In genomic region chr7:109121599-109122300, GRCh38 we compare ENCODE assay signal across 17 cellular contexts.
A peak's percentile ranks its signal among the peaks of the same experiment; 100 is the strongest.
DNase-seq lines count a peak whose midpoint lies in the region; ATAC-seq and TF ChIP-seq lines count a peak whose summit lies in the region.
"Had no signal": no experiment of that assay in that cellular context is flagged by ENCODE, and none has a peak within 500 bp of the region (broad histone marks: within the 10 kb centered on the region; RNA-seq: fewer than 3 reads in every experiment).

No MANE protein-coding gene starts in this region.

- H3K4me1 Mint-ChIP-seq in GM23338 (peaks cover 35% of the 10 kb centered on the region), H9 (peaks cover 23 to 29% of the 10 kb centered on the region in 2 experiments)
- H3K4me1 Mint-ChIP-seq: B cell had no signal

- H2BK5ac ChIP-seq in trophoblast cell (ENCODE audit: low read depth, low read length, poor library complexity) (no peak overlapping the region), H9 (ENCODE audit: insufficient read length, low read length) (no peak overlapping the region)

- peak overlapping the region; percentile 8; the same call in 1 of the 2 replicates for H3K27ac Mint-ChIP-seq in GM23338
- no peak overlapping the region for H3K27ac Mint-ChIP-seq in H9
- H3K27ac Mint-ChIP-seq: B cell; CD4-positive, alpha-beta T cell; CD8-positive, alpha-beta T cell had no signal

- no peak overlapping the region for H4K8ac ChIP-seq in trophoblast cell (ENCODE audit: low read depth, low read length)
- H4K8ac ChIP-seq in H9 (replicated peaks; ENCODE audit: insufficient read length, low read depth, low read length), result no peak overlapping the region

- H3K23ac ChIP-seq in trophoblast cell (ENCODE audit: low read length) (no peak overlapping the region), H9 (ENCODE audit: insufficient read length, low read depth, low read length) (no peak overlapping the region)

- H3K56ac ChIP-seq in H9 (ENCODE audit: insufficient read length, low read depth, low read length), result no peak overlapping the region

- H3K9me2 ChIP-seq in GM23338 (ENCODE audit: insufficient read depth), result no peaks in the 10 kb centered on the region

- no peaks in the 10 kb centered on the region for H3K79me2 ChIP-seq in GM23338 (replicated peaks; ENCODE audit: insufficient read depth)
- H3K79me2 ChIP-seq in trophoblast cell (ENCODE audit: control insufficient read depth, insufficient read depth, low read length, poor library complexity), result no peaks in the 10 kb centered on the region
- H3K79me2 ChIP-seq in H9 (ENCODE audit: insufficient read depth, low read length), result no peaks in the 10 kb centered on the region

- H4K12ac ChIP-seq in trophoblast cell (ENCODE audit: low read depth, low read length), result no peak overlapping the region

- H3K9me3 ChIP-seq in SK-N-MC (ENCODE audit: low read depth, low read length), result no peaks in the 10 kb centered on the region
- no peaks in the 10 kb centered on the region for H3K9me3 ChIP-seq in trophoblast cell (ENCODE audit: insufficient read depth, low read depth, low read length)
- H3K9me3 ChIP-seq in H9 (ENCODE audit: control insufficient read depth, low read depth, low read length), result no peaks in the 10 kb centered on the region
- H3K9me3 ChIP-seq: A549; BLaER1 treated with 17β-estradiol and CSF1 and Interleukin-3, amounts not matched to agents 10 nM and 100 nM; Caco-2 had no signal

- H3K18ac ChIP-seq in trophoblast cell (ENCODE audit: low read length), result no peak overlapping the region
- no peak overlapping the region for H3K18ac ChIP-seq in H9 (ENCODE audit: insufficient read length, low read depth, low read length)

- H3K4me1 ChIP-seq in GM23338 (ENCODE audit: insufficient read depth), result peaks cover 12% of the 10 kb centered on the region
- no peaks in the 10 kb centered on the region for H3K4me1 ChIP-seq in trophoblast cell (ENCODE audit: control insufficient read depth in 1 of 2, insufficient read depth in 2 of 2, low read length in 2 of 2)
- no peaks in the 10 kb centered on the region; the same call in 1 of the 2 replicates for H3K4me1 ChIP-seq in H9 (ENCODE audit: insufficient read depth, low read length)
- H3K4me1 ChIP-seq: A549; BLaER1 treated with 17β-estradiol and CSF1 and Interleukin-3, amounts not matched to agents 10 nM and 100 nM had no signal

- H4K91ac ChIP-seq in trophoblast cell (ENCODE audit: low read depth, low read length), result no peak overlapping the region
- H4K91ac ChIP-seq in H9 (ENCODE audit: insufficient read length, low read depth, low read length), result no peak overlapping the region

- H3K14ac ChIP-seq in trophoblast cell (ENCODE audit: low read length) (no peak overlapping the region), H9 (ENCODE audit: insufficient read depth, low read length) (no peak overlapping the region)

- H3K9me3 Mint-ChIP-seq in GM23338 (no peaks in the 10 kb centered on the region), H9 (no peaks in the 10 kb centered on the region)
- H3K9me3 Mint-ChIP-seq: CD4-positive, alpha-beta T cell had no signal

- H2BK120ac ChIP-seq in trophoblast cell (ENCODE audit: insufficient read depth, low read length, poor library complexity) (no peak overlapping the region), H9 (ENCODE audit: low read depth, low read length, poor library complexity, severe bottlenecking) (no peak overlapping the region)

- H3K36me3 ChIP-seq in GM23338 (ENCODE audit: insufficient read depth) (no peaks in the 10 kb centered on the region), SK-N-MC (ENCODE audit: insufficient read depth, low read length) (no peaks in the 10 kb centered on the region), trophoblast cell (ENCODE audit: control insufficient read depth in 1 of 2, insufficient read depth in 2 of 2, low read length in 2 of 2) (no peaks in the 10 kb centered on the region)
- H3K36me3 ChIP-seq: BLaER1 treated with 17β-estradiol and CSF1 and Interleukin-3, amounts not matched to agents 10 nM and 100 nM had no signal

- no peak overlapping the region for H3T11ph ChIP-seq in H9 (ENCODE audit: low read length)

- DNase-seq in GM23338 (ENCODE audit: low spot score) (peak; percentile 19), SK-N-MC (ENCODE audit: low read depth, low spot score) (peak; percentile 18), trophoblast cell (peak; percentile 60 to 80), SW480 (ENCODE audit: low spot score) (no peak), H9 (no peak)
- DNase-seq: AML-193; Caco-2; Calu3; CD4-positive, alpha-beta T cell; CD8-positive, alpha-beta T cell; DMS79 treated with DMSO at 0.1 percent for 48 hours; GF-D8 had no signal

- H3K23me2 ChIP-seq in H9 (ENCODE audit: insufficient read length, low read depth, low read length, poor library complexity, severe bottlenecking), result no peaks in the 10 kb centered on the region

- TF ChIP-seq CTCF in GM23338 (conservative IDR thresholded peaks at IDR 0.05; ENCODE audit: low read depth in 2 of 2), result no peak
- TF ChIP-seq CTCF in H9 (conservative IDR thresholded peaks at IDR 0.05), result no peak

- no peak overlapping the region for H2AFZ ChIP-seq in GM23338
- H2AFZ ChIP-seq in trophoblast cell (ENCODE audit: insufficient read depth, low read length, poor library complexity), result no peak overlapping the region
- no peak overlapping the region for H2AFZ ChIP-seq in H9 (ENCODE audit: low read length)

- H3K79me1 ChIP-seq in trophoblast cell (ENCODE audit: low read length) (no peaks in the 10 kb centered on the region), H9 (ENCODE audit: insufficient read depth, low read depth, low read length, poor library complexity, severe bottlenecking) (no peaks in the 10 kb centered on the region)

- no peaks in the 10 kb centered on the region for H3F3A ChIP-seq in GM23338 (replicated peaks; ENCODE audit: low read depth)

- H4K20me1 ChIP-seq in GM23338 (replicated peaks; ENCODE audit: insufficient read depth), result no peaks in the 10 kb centered on the region
- no peaks in the 10 kb centered on the region for H4K20me1 ChIP-seq in H9 (ENCODE audit: control insufficient read depth, insufficient read depth, insufficient read length)
- H4K20me1 ChIP-seq: BLaER1 treated with 17β-estradiol and CSF1 and Interleukin-3, amounts not matched to agents 10 nM and 100 nM had no signal

- no peak overlapping the region for H2BK12ac ChIP-seq in trophoblast cell (ENCODE audit: low read length)
- no peak overlapping the region for H2BK12ac ChIP-seq in H9 (ENCODE audit: insufficient read length, low read depth, low read length)

- H2AK5ac ChIP-seq in trophoblast cell (ENCODE audit: low read length) (no peak overlapping the region), H9 (ENCODE audit: insufficient read length, low read length) (no peak overlapping the region)

- no peak for ATAC-seq in GM23338
- ATAC-seq: A549; CD8-positive, alpha-beta T cell had no signal

- no peaks in the 10 kb centered on the region for H3K27me3 ChIP-seq in GM23338 (ENCODE audit: insufficient read depth)
- H3K27me3 ChIP-seq in trophoblast cell (ENCODE audit: insufficient read depth, low read length), result no peaks in the 10 kb centered on the region
- no peaks in the 10 kb centered on the region for H3K27me3 ChIP-seq in H9 (ENCODE audit: insufficient read depth, low read length)
- H3K27me3 ChIP-seq: BLaER1 treated with 17β-estradiol and CSF1 and Interleukin-3, amounts not matched to agents 10 nM and 100 nM had no signal

- H3K4ac ChIP-seq in trophoblast cell (ENCODE audit: low read depth, low read length) (no peak overlapping the region), H9 (ENCODE audit: low read depth, low read length) (no peak overlapping the region)

- no peak overlapping the region for H2BK20ac ChIP-seq in H9 (ENCODE audit: low read depth, low read length, poor library complexity, severe bottlenecking)

- H3K4me3 Mint-ChIP-seq in GM23338, result no peak overlapping the region
- H3K4me3 Mint-ChIP-seq in H9, result no peak overlapping the region
- H3K4me3 Mint-ChIP-seq: B cell; CD4-positive, alpha-beta T cell; CD8-positive, alpha-beta T cell had no signal

- H3K27me3 Mint-ChIP-seq in GM23338 (ENCODE audit: insufficient read depth, low read depth, poor library complexity) (no peaks in the 10 kb centered on the region), H9 (ENCODE audit: low read depth) (no peaks in the 10 kb centered on the region)
- H3K27me3 Mint-ChIP-seq: B cell; CD4-positive, alpha-beta T cell had no signal

- H2BK15ac ChIP-seq in H9 (ENCODE audit: low read depth, low read length), result no peak overlapping the region

- WGBS in trophoblast cell (ENCODE audit: extremely low coverage, insufficient coverage, insufficient read length), result no CpG with 5 or more reads among the region's 4 CpGs
- WGBS in H9 (ENCODE audit: extremely low coverage, insufficient read length, low lambda C conversion rate), result no CpG with 5 or more reads among the region's 4 CpGs

- no peak overlapping the region for H3K4me3 ChIP-seq in GM23338
- no peak overlapping the region for H3K4me3 ChIP-seq in SK-N-MC
- no peak overlapping the region for H3K4me3 ChIP-seq in trophoblast cell (ENCODE audit: low read depth, low read length)
- H3K4me3 ChIP-seq: A549; BLaER1 treated with 17β-estradiol and CSF1 and Interleukin-3, amounts not matched to agents 10 nM and 100 nM had no signal

- H3K9ac ChIP-seq in SK-N-MC (ENCODE audit: insufficient read length) (no peak overlapping the region), trophoblast cell (ENCODE audit: low read length) (no peak overlapping the region), H9 (ENCODE audit: extremely low read depth, insufficient read length, low read length) (no peak overlapping the region)
- H3K9ac ChIP-seq: BLaER1 treated with 17β-estradiol and CSF1 and Interleukin-3, amounts not matched to agents 10 nM and 100 nM had no signal

- H3K4me2 ChIP-seq in GM23338, result no peak overlapping the region
- H3K4me2 ChIP-seq in trophoblast cell (ENCODE audit: low read length), result no peak overlapping the region
- no peak overlapping the region for H3K4me2 ChIP-seq in H9 (ENCODE audit: insufficient read depth, insufficient read length, low read length)
- H3K4me2 ChIP-seq: A549; BLaER1 treated with 17β-estradiol and CSF1 and Interleukin-3, amounts not matched to agents 10 nM and 100 nM had no signal

- H4K5ac ChIP-seq in H9 (ENCODE audit: insufficient read length, low read depth, low read length), result no peak overlapping the region

- H3K36me3 Mint-ChIP-seq in GM23338 (ENCODE audit: low read depth) (no peaks in the 10 kb centered on the region), H9 (ENCODE audit: insufficient read depth in 1 of 3, low read depth in 3 of 3) (no peaks in the 10 kb centered on the region)
- H3K36me3 Mint-ChIP-seq: CD8-positive, alpha-beta T cell had no signal

- H3K27ac ChIP-seq in GM23338 (ENCODE audit: low read depth), result no peak overlapping the region
- no peak overlapping the region for H3K27ac ChIP-seq in SK-N-MC
- no peak overlapping the region for H3K27ac ChIP-seq in trophoblast cell (ENCODE audit: low read depth, low read length)
- H3K27ac ChIP-seq in H9 (ENCODE audit: insufficient read length, low read depth, low read length), result no peak overlapping the region
- H3K27ac ChIP-seq: 22Rv1; A549; BLaER1 treated with 17β-estradiol and CSF1 and Interleukin-3, amounts not matched to agents 10 nM and 100 nM; C4-2B had no signal

TF ChIP-seq in GM23338, 12 proteins besides CTCF, POLR2A, EP300 and RAD21 (continues in another document):
- TF ChIP-seq ZNF114 (CRISPR knock-in tag; IDR thresholded peaks at IDR 0.05) (no peak), CREB1 (CRISPR knock-in tag; IDR thresholded peaks at IDR 0.05; ENCODE audit: low read depth) (no peak)

Comparison
In these comparisons a context has a peak if more than half of its experiments do, and no peak if none do; other contexts are left out.
1. DNase-seq: peak in GM23338 (single experiment), SK-N-MC (single experiment) and trophoblast cell (2 of 2); none in SW480 (single experiment) and H9 (single experiment).